Comparison of ENCODE assay signal across 21 cellular contexts in genomic region chr5:122629278-122629677, GRCh38.
DNase-seq lines count a peak whose midpoint lies in the region; ATAC-seq, FAIRE-seq and TF ChIP-seq lines count a peak whose summit lies in the region.
"Had no signal": no experiment of that assay in that cellular context is flagged by ENCODE, and none has a peak within 500 bp of the region (broad histone marks: within the 10 kb centered on the region; RNA-seq: fewer than 3 reads in every experiment).

No MANE protein-coding gene starts in this region.

- POLR2A ChIA-PET in HepG2 (lab: Yijun Ruan, JAX) = no interaction called here

- H3K9me3 ChIP-seq in HepG2 (ENCODE audit: low read length) = no peaks in the 10 kb centered on the region
- H3K9me3 ChIP-seq in right lobe of liver = no peaks in the 10 kb centered on the region
- H3K9me3 ChIP-seq: Caco-2 had no signal

- CTCF ChIA-PET in HepG2 (lab: Yijun Ruan, JAX; ENCODE audit: low intra/inter-chr PET ratio, low total read pairs) = no interaction called here

- H2AFZ ChIP-seq in HepG2 (ENCODE audit: low read length) = no peak overlapping the region

- TF ChIP-seq POLR2A in HepG2 (IDR thresholded peaks at IDR 0.05; ENCODE audit: insufficient read depth in 1 of 2, low read depth in 2 of 2, low read length in 2 of 2) (no peak), right lobe of liver (IDR thresholded peaks at IDR 0.05) (no peak)

- no peak overlapping the region for H3K4me2 ChIP-seq in HepG2 (ENCODE audit: low read depth, low read length)
- H3K4me2 ChIP-seq: BLaER1 treated with 17β-estradiol and CSF1 and Interleukin-3, amounts not matched to agents 10 nM and 100 nM had no signal

- H3K4me3 ChIP-seq in HepG2 (replicated peaks in 1 of 3; ENCODE audit: insufficient read depth in 1 of 3, low read depth in 2 of 3, low read length in 3 of 3) (no peak overlapping the region), right lobe of liver (no peak overlapping the region)
- H3K4me3 ChIP-seq: BLaER1 treated with 17β-estradiol and CSF1 and Interleukin-3, amounts not matched to agents 10 nM and 100 nM had no signal

- no peak for DNase-seq in HepG2 (ENCODE audit: low spot score)
- no peak for DNase-seq in right lobe of liver
- peak; percentile 4 for DNase-seq in Ammon's horn (ENCODE audit: low spot score)
- DNase-seq in NCI-H446 treated with DMSO at 0.1 percent for 48 hours (lab: John Stamatoyannopoulos, UW) = peak; percentile 19
- DNase-seq in pons (ENCODE audit: low spot score) = peak; percentile 7
- no peak for DNase-seq in AG08395 (ENCODE audit: low spot score)
- DNase-seq in omental fat pad (ENCODE audit: low spot score) = no peak
- no peak for DNase-seq in NCI-H1105 treated with DMSO at 0.1 percent for 48 hours (lab: John Stamatoyannopoulos, UW)
- DNase-seq: 8988T; Caco-2; Calu3; CD4-positive, alpha-beta T cell; CD8-positive, alpha-beta T cell; DMS79 treated with DMSO at 0.1 percent for 48 hours; GF-D8 had no signal

- no TSS peak for BruUV-seq in HepG2 (replicated peaks; lab: Mats Ljungman, UMichigan)

- no peaks in the 10 kb centered on the region for H3K79me2 ChIP-seq in HepG2 (ENCODE audit: insufficient read depth, low read length)

- no peak overlapping the region for H3K9ac ChIP-seq in HepG2 (ENCODE audit: insufficient read depth, low read depth, low read length)
- H3K9ac ChIP-seq: BLaER1 treated with 17β-estradiol and CSF1 and Interleukin-3, amounts not matched to agents 10 nM and 100 nM had no signal

- no peak for FAIRE-seq in HepG2 (lab: Jason Lieb, UNC)
- FAIRE-seq: A204.1, D721Med, G401.6, GM12891 had no signal

- TF ChIP-seq EP300 in HepG2 (IDR thresholded peaks at IDR 0.05; ENCODE audit: low read depth in 2 of 2, low read length in 2 of 2) (no peak), HepG2 (CRISPR knock-in tag; IDR thresholded peaks at IDR 0.05; ENCODE audit: borderline replicate concordance) (no peak)

- no peaks in the 10 kb centered on the region for H3K4me1 ChIP-seq in HepG2 (ENCODE audit: insufficient read depth, low read length)
- H3K4me1 ChIP-seq in right lobe of liver = no peaks in the 10 kb centered on the region
- H3K4me1 ChIP-seq: BLaER1 treated with 17β-estradiol and CSF1 and Interleukin-3, amounts not matched to agents 10 nM and 100 nM; Caco-2 had no signal

- intact Hi-C loops in HepG2 (cut with micrococcal nuclease; ENCODE audit: unreplicated experiment) (no loop called here), right lobe of liver (cut with DNase I) (no loop called here)

- no peaks in the 10 kb centered on the region for H3K36me3 ChIP-seq in HepG2 (replicated peaks in 1 of 2; ENCODE audit: control insufficient read depth in 1 of 2, insufficient read depth in 2 of 2, low read length in 2 of 2)
- H3K36me3 ChIP-seq in right lobe of liver = no peaks in the 10 kb centered on the region
- H3K36me3 ChIP-seq: BLaER1 treated with 17β-estradiol and CSF1 and Interleukin-3, amounts not matched to agents 10 nM and 100 nM had no signal

- ATAC-seq in HepG2 (no peak), right lobe of liver (no peak), omental fat pad (ENCODE audit: low FRiP score) (no peak)
- ATAC-seq: CD8-positive, alpha-beta T cell had no signal

- no peaks in the 10 kb centered on the region for H4K20me1 ChIP-seq in HepG2 (ENCODE audit: insufficient read depth, low read length)
- H4K20me1 ChIP-seq: BLaER1 treated with 17β-estradiol and CSF1 and Interleukin-3, amounts not matched to agents 10 nM and 100 nM had no signal

- in situ Hi-C loops in HepG2 (cut with HindIII; ENCODE audit: extremely low pct_ligation_motif_present, low pct_unique_long_range_greater_than_20kb) = no loop called here

- H3K27ac ChIP-seq in HepG2 (ENCODE audit: extremely low read length, insufficient read depth, low read length) (no peak overlapping the region), right lobe of liver (no peak overlapping the region)
- H3K27ac ChIP-seq: BLaER1 treated with 17β-estradiol and CSF1 and Interleukin-3, amounts not matched to agents 10 nM and 100 nM; C4-2B had no signal

- no peak for TF ChIP-seq RAD21 in HepG2 (CRISPR knock-in tag; IDR thresholded peaks at IDR 0.05)

- no peak for TF ChIP-seq CTCF in HepG2 (CRISPR knock-in tag; IDR thresholded peaks at IDR 0.05)
- no peak for TF ChIP-seq CTCF in right lobe of liver (IDR thresholded peaks at IDR 0.05)
- no peak for TF ChIP-seq CTCF in omental fat pad (IDR thresholded peaks at IDR 0.05)

- H3K27me3 ChIP-seq in HepG2 (ENCODE audit: control insufficient read depth in 1 of 2, insufficient read depth in 2 of 2, low read length in 2 of 2) (no peaks in the 10 kb centered on the region), right lobe of liver (no peaks in the 10 kb centered on the region)
- H3K27me3 ChIP-seq: BLaER1 treated with 17β-estradiol and CSF1 and Interleukin-3, amounts not matched to agents 10 nM and 100 nM had no signal

- 19% methylated on average over 5 of the region's 5 CpGs for WGBS in HepG2 (ENCODE audit: low lambda C conversion rate)
- 38% methylated on average over 2 of the region's 5 CpGs for WGBS in right lobe of liver (ENCODE audit: insufficient coverage, low coverage, low lambda C conversion rate, missing lambda C conversion rate)

TF ChIP-seq in HepG2, 621 proteins besides CTCF, POLR2A, EP300 and RAD21:
- TF ChIP-seq MAFK (conservative IDR thresholded peaks at IDR 0.05 in 1 of 2, IDR thresholded peaks at IDR 0.05 in 1 of 2; ENCODE audit: low read length in 2 of 2) (peak; percentile 46 to 64; a peak in 3 of 4 replicates), MAFF (IDR thresholded peaks at IDR 0.05; ENCODE audit: low read depth, low read length) (peak; percentile 29; the same call in 1 of the 2 replicates), SSRP1 (CRISPR knock-in tag; IDR thresholded peaks at IDR 0.05) (no peak)

Comparison
In these comparisons a context has a peak if more than half of its experiments do, and no peak if none do; other contexts are left out.
1. DNase-seq: peak in Ammon's horn (single experiment), NCI-H446 treated with DMSO at 0.1 percent for 48 hours (single experiment) and pons (single experiment); none in HepG2 (single experiment), right lobe of liver (0 of 3), AG08395 (single experiment), omental fat pad (single experiment) and NCI-H1105 treated with DMSO at 0.1 percent for 48 hours (single experiment).